In the genomic region with DNA sequence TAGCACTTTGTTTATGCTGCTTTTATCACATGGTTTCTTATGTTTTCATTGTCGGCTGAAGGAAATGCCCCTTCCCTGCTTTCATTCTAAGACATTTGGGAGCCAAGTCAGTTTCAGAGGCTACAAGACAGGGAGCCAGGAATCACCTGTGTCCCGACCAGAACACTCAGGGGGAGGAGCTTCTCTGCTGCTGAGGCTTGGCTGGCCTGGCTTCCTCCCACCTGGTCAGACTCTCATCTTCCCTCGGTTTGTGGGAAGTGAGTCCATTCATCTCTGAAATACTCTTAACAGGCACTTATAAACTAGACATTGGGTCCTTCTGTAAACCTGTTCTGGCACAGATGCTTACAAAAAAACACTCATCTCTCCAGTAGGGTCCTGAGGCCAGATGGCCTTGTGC, we compare ENCODE assay signal across 24 cellular contexts. TPM values are rescaled to one million over a fixed set of nuclear protein-coding genes. Genes with fewer than 3 reads are reported as not detected.
DNase-seq lines count a peak whose midpoint lies in the region; ATAC-seq lines count a peak whose summit lies in the region.
"Had no signal": no experiment of that assay in that cellular context is flagged by ENCODE, and none has a peak within 500 bp of the region (broad histone marks: within the 10 kb centered on the region; RNA-seq: fewer than 3 reads in every experiment).

No MANE protein-coding gene starts in this region.

- H3K4me1 ChIP-seq in CD4-positive, alpha-beta memory T cell (ENCODE audit: insufficient read depth, low read length) = peaks cover 28% of the 10 kb centered on the region

- no peaks in the 10 kb centered on the region for H3K9me3 Mint-ChIP-seq in CD4-positive, alpha-beta memory T cell
- H3K9me3 Mint-ChIP-seq: activated naive CD8-positive, alpha-beta T cell treated with anti-CD3 and anti-CD28 coated beads for 36 hours; activated T-cell treated with anti-CD3 and anti-CD28 coated beads, Interleukin-2, amount 50 U/mL, for 72 hours; CD8-positive, alpha-beta memory T cell; nephron progenitor cell had no signal

- H3K36me3 Mint-ChIP-seq in CD4-positive, alpha-beta memory T cell = no peaks in the 10 kb centered on the region
- H3K36me3 Mint-ChIP-seq: activated naive CD8-positive, alpha-beta T cell treated with anti-CD3 and anti-CD28 coated beads for 36 hours had no signal

- peak overlapping the region in 1 of 8 donors; percentile 49 for H3K4me3 Mint-ChIP-seq in CD4-positive, alpha-beta memory T cell
- H3K4me3 Mint-ChIP-seq: activated naive CD8-positive, alpha-beta T cell treated with anti-CD3 and anti-CD28 coated beads for 36 hours; activated T-cell treated with anti-CD3 and anti-CD28 coated beads, Interleukin-2, amount 50 U/mL, for 72 hours; nephron progenitor cell had no signal

- H3K9me3 ChIP-seq in CD4-positive, alpha-beta memory T cell (ENCODE audit: control insufficient read depth in 1 of 2, low read length in 2 of 2) = no peaks in the 10 kb centered on the region
- H3K9me3 ChIP-seq: tibial nerve had no signal

- H3K27me3 ChIP-seq in CD4-positive, alpha-beta memory T cell (ENCODE audit: insufficient read depth, low read length) = no peaks in the 10 kb centered on the region
- H3K27me3 ChIP-seq: tibial nerve had no signal

- H3K27ac Mint-ChIP-seq in CD4-positive, alpha-beta memory T cell = peak overlapping the region in 4 of 7 donors; percentile 32 to 70 (median 54)
- H3K27ac Mint-ChIP-seq: activated naive CD8-positive, alpha-beta T cell treated with anti-CD3 and anti-CD28 coated beads for 36 hours; activated T-cell treated with anti-CD3 and anti-CD28 coated beads, Interleukin-2, amount 50 U/mL, for 72 hours; nephron progenitor cell had no signal

- CTCF ChIA-PET in CD4-positive, alpha-beta memory T cell (lab: Charles Lee; ENCODE audit: partially characterized antibody) = interaction anchor here (0.7 to 6.2 kb wide), 6 partner anchors 20 to 808 kb away, joined by 3 to 31 read pairs (median 7); a partner anchor contains a TSS

- H3K27me3 Mint-ChIP-seq in CD4-positive, alpha-beta memory T cell = no peaks in the 10 kb centered on the region
- H3K27me3 Mint-ChIP-seq: activated naive CD8-positive, alpha-beta T cell treated with anti-CD3 and anti-CD28 coated beads for 36 hours had no signal

- H3K27ac ChIP-seq in CD4-positive, alpha-beta memory T cell (ENCODE audit: low read depth, low read length) = no peak overlapping the region
- H3K27ac ChIP-seq: brain microvascular endothelial cell, tibial nerve had no signal

- no peaks in the 10 kb centered on the region for H3K36me3 ChIP-seq in CD4-positive, alpha-beta memory T cell (ENCODE audit: insufficient read depth, low read length)
- H3K36me3 ChIP-seq: brain microvascular endothelial cell, tibial nerve had no signal

- H3K4me1 Mint-ChIP-seq in CD4-positive, alpha-beta memory T cell = peaks cover 18 to 34% (median 21%) of the 10 kb centered on the region in 4 donors
- H3K4me1 Mint-ChIP-seq: nephron progenitor cell had no signal

- no peak for DNase-seq in CD4-positive, alpha-beta memory T cell
- DNase-seq in DMS53 treated with DMSO at 0.1 percent for 48 hours (lab: John Stamatoyannopoulos, UW; ENCODE audit: unreplicated experiment) (peak; percentile 89), NCI-H2196 (lab: John Stamatoyannopoulos, UW; ENCODE audit: unreplicated experiment) (peak; percentile 93), cerebellum (ENCODE audit: low spot score) (peak; percentile 78), amygdala (lab: John Stamatoyannopoulos, UW) (no peak)
- DNase-seq: activated naive CD8-positive, alpha-beta T cell treated with anti-CD3 and anti-CD28 coated beads for 36 hours; activated T-cell treated with anti-CD3 and anti-CD28 coated beads, Interleukin-2, amount 50 U/mL, for 72 hours; brain microvascular endothelial cell; CD8-positive, alpha-beta memory T cell; kidney; NCI-H1048; NCI-H526; nephron progenitor cell; SHP77; stimulated activated CD4-positive, alpha-beta T cell treated with anti-CD3 and anti-CD28 coated beads, Interleukin-2, amount 100 ng/mL, for 24 hours; stimulated activated naive CD8-positive, alpha-beta T cell treated with anti-CD3 and anti-CD28 coated beads, Interleukin-15, Interleukin-2, amounts not matched to agents 100 U/mL and 50 U/mL, for 24 hours; T-helper 1 cell had no signal

- H3K4me3 ChIP-seq in CD4-positive, alpha-beta memory T cell (ENCODE audit: low read length in 2 of 2) = no peak overlapping the region
- H3K4me3 ChIP-seq: tibial nerve had no signal

- intact Hi-C loops in CD4-positive, alpha-beta memory T cell (cut with micrococcal nuclease) = no loop called here

- no peak for ATAC-seq in GM21515 (IDR thresholded peaks at IDR 0.05; ENCODE audit: unreplicated experiment)
- ATAC-seq in HG03442 (IDR thresholded peaks at IDR 0.05; ENCODE audit: unreplicated experiment) = no peak
- no peak for ATAC-seq in HG03354 (IDR thresholded peaks at IDR 0.05; ENCODE audit: poor library complexity, severe bottlenecking, unreplicated experiment)
- ATAC-seq: activated T-cell treated with anti-CD3 and anti-CD28 coated beads, Interleukin-2, amount 50 U/mL, for 72 hours; stimulated activated naive CD8-positive, alpha-beta T cell treated with anti-CD3 and anti-CD28 coated beads, Interleukin-15, Interleukin-2, amounts not matched to agents 100 U/mL and 50 U/mL, for 24 hours had no signal

- POLR2A ChIA-PET in CD4-positive, alpha-beta memory T cell (lab: Charles Lee; ENCODE audit: partially characterized antibody) = interaction anchor here (1.6 to 3.0 kb wide), 2 partner anchors 13 to 20 kb away, joined by 4 to 23 read pairs; a partner anchor contains a TSS

RNA-seq across cellular contexts. Expression of a gene that starts 19.6 kb away (rescaled TPM):
- 1 to 10 TPM; 7.6 to 7.9 TPM for total RNA-seq in CD4-positive, alpha-beta memory T cell
- 1 to 10 TPM in 1 of 2 donors, under 1 TPM in 1; 0.46 to 1.7 TPM for polyA plus RNA-seq in CD4-positive, alpha-beta memory T cell
- total RNA-seq in cerebellum = 10.2 TPM
- total RNA-seq: skeletal muscle tissue had no signal

RNA-seq across cellular contexts. Expression of a gene that starts 58.3 kb away (rescaled TPM):
- not detected for total RNA-seq in CD4-positive, alpha-beta memory T cell
- not detected for polyA plus RNA-seq in CD4-positive, alpha-beta memory T cell
- total RNA-seq in cerebellum = 1.5 TPM
- total RNA-seq: activated T-cell treated with anti-CD3 and anti-CD28 coated beads, Interleukin-2, amount 50 U/mL, for 72 hours; CD8-positive, alpha-beta memory T cell; mesenteric fat pad; OCI-LY7 had no signal

Comparison
In these comparisons a context has a peak if more than half of its experiments do, and no peak if none do; other contexts are left out.
1. DNase-seq: peak in DMS53 treated with DMSO at 0.1 percent for 48 hours (single experiment), NCI-H2196 (single experiment) and cerebellum (single experiment); none in CD4-positive, alpha-beta memory T cell (0 of 5) and amygdala (0 of 56).